ENCODE assay signal across 17 cellular contexts in the genomic region with DNA sequence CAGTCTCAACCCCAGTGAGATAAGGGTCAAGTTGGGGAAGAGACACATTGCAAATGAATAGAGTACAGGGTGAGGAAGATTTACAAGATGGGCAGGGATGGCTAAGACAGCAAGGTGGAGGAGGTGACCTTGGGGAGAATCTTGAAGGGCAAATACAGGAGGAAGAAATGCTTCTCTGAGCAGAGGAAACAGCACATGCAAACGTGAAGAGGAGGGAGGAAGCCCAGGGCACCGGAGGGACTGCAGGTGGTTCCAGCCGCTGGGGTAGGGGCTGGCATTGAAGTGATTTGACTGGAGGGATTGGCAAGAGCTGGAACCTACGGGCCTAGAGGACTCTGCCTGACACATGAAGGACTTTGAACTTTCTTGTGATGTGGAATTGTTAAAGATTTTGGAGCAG.
"Had no signal": no experiment of that assay in that cellular context is flagged by ENCODE, and none has a peak within 500 bp of the region (broad histone marks: within the 10 kb centered on the region; RNA-seq: fewer than 3 reads in every experiment).

No MANE protein-coding gene starts in this region.

- H3K27me3 ChIP-seq: heart left ventricle, ovary, tibial artery, upper lobe of left lung, uterus had no signal

- ATAC-seq: left colon had no signal

- H3K9me3 Mint-ChIP-seq: stimulated activated naive CD8-positive, alpha-beta T cell treated with anti-CD3 and anti-CD28 coated beads, Interleukin-15, Interleukin-2, amounts not matched to agents 100 ng/mL and 50 ng/mL, for 24 hours had no signal

- H3K36me3 ChIP-seq: heart left ventricle, ovary, tibial artery, upper lobe of left lung, uterus had no signal

- DNase-seq: dorsolateral prefrontal cortex; effector CD8-positive, alpha-beta T cell; heart left ventricle; hippocampal formation; left colon; naive thymus-derived CD4-positive, alpha-beta T cell; nucleus accumbens; ovary; right cardiac atrium; small intestine; stimulated activated CD4-positive, alpha-beta T cell treated with anti-CD3 and anti-CD28 coated beads, Interleukin-12 subunit alpha, Interleukin-12 subunit beta, amount 100 ng/mL, for 4 hours; tibial artery; upper lobe of left lung; uterus had no signal

- H3K27ac ChIP-seq: coronary artery, dorsolateral prefrontal cortex, ovary, tibial artery, uterus had no signal

- H3K4me1 ChIP-seq: upper lobe of left lung, uterus had no signal

- H3K4me3 ChIP-seq: coronary artery, dorsolateral prefrontal cortex, heart left ventricle, ovary, tibial artery, upper lobe of left lung, uterus had no signal

- H3K9me3 ChIP-seq: heart left ventricle, ovary, tibial artery, upper lobe of left lung, uterus had no signal

- H3K27ac Mint-ChIP-seq: progenitor cell of endocrine pancreas; stimulated activated naive CD8-positive, alpha-beta T cell treated with anti-CD3 and anti-CD28 coated beads, Interleukin-15, Interleukin-2, amounts not matched to agents 100 ng/mL and 50 ng/mL, for 24 hours had no signal

- H3K4me3 Mint-ChIP-seq: stimulated activated naive CD8-positive, alpha-beta T cell treated with anti-CD3 and anti-CD28 coated beads, Interleukin-15, Interleukin-2, amounts not matched to agents 100 ng/mL and 50 ng/mL, for 24 hours had no signal
